8 cellular contexts compared by ENCODE assay signal in genomic region chr3:115692887-115693524, GRCh38.
A peak's percentile ranks its signal among the peaks of the same experiment; 100 is the strongest.
DNase-seq lines count a peak whose midpoint lies in the region; ATAC-seq and TF ChIP-seq lines count a peak whose summit lies in the region.

No MANE protein-coding gene starts in this region.

- intact Hi-C loops in Caco-2 (cut with micrococcal nuclease; ENCODE audit: unreplicated experiment), result loop anchor here (1.0 to 10.0 kb wide), 8 partner anchors 34 to 866 kb away; no protein-coding TSS in a partner anchor

- TF ChIP-seq CTCF in Caco-2 (IDR thresholded peaks at IDR 0.05; ENCODE audit: insufficient read depth in 1 of 2, low read depth in 1 of 2, low read length in 1 of 2, severe bottlenecking in 1 of 2, unreplicated experiment in 1 of 2), result peak; percentile 77 to 79

- H3K36me3 Mint-ChIP-seq in Caco-2 (ENCODE audit: insufficient read depth, unreplicated experiment), result no peaks in the 10 kb centered on the region
- H3K36me3 Mint-ChIP-seq in activated CD4-positive, alpha-beta memory T cell treated with anti-CD3 and anti-CD28 coated beads, Interleukin-2, amount 10 ng/mL, durations not matched to agents 7 days and 5 days (ENCODE audit: low read depth), result no peaks in the 10 kb centered on the region
- H3K36me3 Mint-ChIP-seq in effector memory CD8-positive, alpha-beta T cell (ENCODE audit: insufficient read depth), result peaks cover 3% of the 10 kb centered on the region

- CTCF ChIA-PET in Caco-2 (lab: Charles Lee), result interaction anchor here (0.6 to 1.7 kb wide), 3 partner anchors 91 to 443 kb away, joined by 3 to 6 read pairs (median 3); no protein-coding TSS in a partner anchor
- CTCF ChIA-PET in activated CD4-positive, alpha-beta memory T cell treated with anti-CD3 and anti-CD28 coated beads, Interleukin-2, amount 10 ng/mL, durations not matched to agents 7 days and 5 days (lab: Charles Lee), result interaction anchor here (0.9 to 2.5 kb wide), 6 partner anchors 119 to 602 kb away, joined by 3 to 9 read pairs (median 5); no protein-coding TSS in a partner anchor

- peak; percentile 97 for ATAC-seq in GM19467 (IDR thresholded peaks at IDR 0.05; ENCODE audit: unreplicated experiment)
- peak; percentile 96 for ATAC-seq in HG03565 (IDR thresholded peaks at IDR 0.05; ENCODE audit: unreplicated experiment)
- ATAC-seq in effector memory CD8-positive, alpha-beta T cell (replicated peaks), result peak; percentile 86

- BruUV-seq in Caco-2 (replicated peaks; lab: Mats Ljungman, UMichigan), result no TSS peak

- peaks cover 13% of the 10 kb centered on the region for H3K27me3 Mint-ChIP-seq in Caco-2 (ENCODE audit: insufficient read depth, unreplicated experiment)
- no peaks in the 10 kb centered on the region for H3K27me3 Mint-ChIP-seq in activated CD4-positive, alpha-beta memory T cell treated with anti-CD3 and anti-CD28 coated beads, Interleukin-2, amount 10 ng/mL, durations not matched to agents 7 days and 5 days
- peaks cover 7 to 11% of the 10 kb centered on the region in 2 donors for H3K27me3 Mint-ChIP-seq in effector memory CD8-positive, alpha-beta T cell

- no peaks in the 10 kb centered on the region for H3K4me1 Mint-ChIP-seq in Caco-2 (ENCODE audit: low read depth, unreplicated experiment)
- no peaks in the 10 kb centered on the region for H3K4me1 Mint-ChIP-seq in activated CD4-positive, alpha-beta memory T cell treated with anti-CD3 and anti-CD28 coated beads, Interleukin-2, amount 10 ng/mL, durations not matched to agents 7 days and 5 days
- H3K4me1 Mint-ChIP-seq in effector memory CD8-positive, alpha-beta T cell (ENCODE audit: low read depth in 2 of 2), result no peaks in the 10 kb centered on the region

- POLR2A ChIA-PET in Caco-2 (lab: Charles Lee), result no interaction called here
- POLR2A ChIA-PET in activated CD4-positive, alpha-beta memory T cell treated with anti-CD3 and anti-CD28 coated beads, Interleukin-2, amount 10 ng/mL, durations not matched to agents 7 days and 5 days (lab: Charles Lee), result no interaction called here

- no peaks in the 10 kb centered on the region for H3K9me3 Mint-ChIP-seq in Caco-2 (ENCODE audit: unreplicated experiment)
- no peaks in the 10 kb centered on the region for H3K9me3 Mint-ChIP-seq in activated CD4-positive, alpha-beta memory T cell treated with anti-CD3 and anti-CD28 coated beads, Interleukin-2, amount 10 ng/mL, durations not matched to agents 7 days and 5 days
- H3K9me3 Mint-ChIP-seq in effector memory CD8-positive, alpha-beta T cell, result no peaks in the 10 kb centered on the region

- H3K4me1 ChIP-seq in Caco-2, result no peaks in the 10 kb centered on the region

- H3K9me3 ChIP-seq in Caco-2, result no peaks in the 10 kb centered on the region

- no peaks in the 10 kb centered on the region for H3K36me3 ChIP-seq in Caco-2 (ENCODE audit: control insufficient read depth, insufficient read depth, low read length)

- H3K27ac Mint-ChIP-seq in Caco-2 (ENCODE audit: unreplicated experiment), result no peak overlapping the region
- H3K27ac Mint-ChIP-seq in activated CD4-positive, alpha-beta memory T cell treated with anti-CD3 and anti-CD28 coated beads, Interleukin-2, amount 10 ng/mL, durations not matched to agents 7 days and 5 days, result no peak overlapping the region
- H3K27ac Mint-ChIP-seq in effector memory CD8-positive, alpha-beta T cell, result no peak overlapping the region

- H3K27me3 ChIP-seq in Caco-2 (replicated peaks; ENCODE audit: control insufficient read depth, insufficient read depth, low read length), result no peaks in the 10 kb centered on the region

- no peak overlapping the region for H3K4me3 Mint-ChIP-seq in Caco-2 (ENCODE audit: unreplicated experiment)
- no peak overlapping the region for H3K4me3 Mint-ChIP-seq in activated CD4-positive, alpha-beta memory T cell treated with anti-CD3 and anti-CD28 coated beads, Interleukin-2, amount 10 ng/mL, durations not matched to agents 7 days and 5 days
- no peak overlapping the region for H3K4me3 Mint-ChIP-seq in effector memory CD8-positive, alpha-beta T cell

- H3K4me3 ChIP-seq in Caco-2 (ENCODE audit: low read depth, low read length), result no peak overlapping the region

- DNase-seq in Caco-2, result peak; percentile 73 to 84
- DNase-seq in NCI-H69 (lab: John Stamatoyannopoulos, UW), result peak; percentile 74
- peak; percentile 66 for DNase-seq in activated CD4-positive, alpha-beta memory T cell treated with anti-CD3 and anti-CD28 coated beads, Interleukin-2, amount 10 ng/mL, durations not matched to agents 7 days and 5 days
- DNase-seq in effector memory CD8-positive, alpha-beta T cell, result peak; percentile 51 to 68 (median 57)
- peak; percentile 46 for DNase-seq in middle frontal gyrus (ENCODE audit: extremely low spot score, low spot score)
- peak; percentile 40 for DNase-seq in stimulated activated CD8-positive, alpha-beta memory T cell treated with anti-CD3 and anti-CD28 coated beads, Interleukin-4, amount 100 ng/mL, for 24 hours (ENCODE audit: low read depth)
